10 cellular contexts compared by ENCODE assay signal in the genomic region with DNA sequence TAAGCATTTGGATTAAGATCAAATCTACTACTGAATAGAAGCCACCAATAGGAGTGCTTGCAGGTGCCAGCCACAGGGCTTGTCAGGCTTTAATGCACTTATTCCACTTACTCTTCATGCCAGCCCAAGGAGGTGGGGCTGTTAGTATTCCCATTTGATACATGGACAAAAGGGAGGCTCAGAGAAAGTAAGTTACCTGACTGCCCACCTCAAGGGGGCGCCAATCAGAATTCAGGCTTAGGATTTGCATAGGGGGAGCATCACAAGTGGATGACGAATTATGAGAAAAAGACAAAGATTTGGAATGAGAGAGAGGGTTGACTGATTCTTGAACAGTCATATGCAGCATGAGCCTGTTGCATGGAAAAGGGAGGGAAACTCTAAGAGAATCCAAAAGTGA.
DNase-seq lines count a peak whose midpoint lies in the region; ATAC-seq, FAIRE-seq and TF ChIP-seq lines count a peak whose summit lies in the region.
"Had no signal": no experiment of that assay in that cellular context is flagged by ENCODE, and none has a peak within 500 bp of the region (broad histone marks: within the 10 kb centered on the region; RNA-seq: fewer than 3 reads in every experiment).

No MANE protein-coding gene starts in this region.

- H3K36me3 ChIP-seq in bronchial epithelial cell (ENCODE audit: control insufficient read depth, insufficient read depth, low read length), result no peaks in the 10 kb centered on the region

- ATAC-seq in HG03457 (IDR thresholded peaks at IDR 0.05; ENCODE audit: unreplicated experiment), result no peak
- ATAC-seq: left cardiac atrium had no signal

- no peak for FAIRE-seq in bronchial epithelial cell (lab: Jason Lieb, UNC)
- FAIRE-seq: A204.1 had no signal

- H3K4me3 ChIP-seq in LNCaP clone FGC (ENCODE audit: low read depth, low read length), result no peak overlapping the region
- no peak overlapping the region for H3K4me3 ChIP-seq in bronchial epithelial cell (ENCODE audit: low read depth, low read length)

- DNase-seq in DMS53 (lab: John Stamatoyannopoulos, UW) (peak; percentile 14), DMS53 treated with DMSO at 0.1 percent for 48 hours (lab: John Stamatoyannopoulos, UW; ENCODE audit: unreplicated experiment) (no peak), LNCaP clone FGC (ENCODE audit: low read depth) (no peak), bronchial epithelial cell (ENCODE audit: low read depth) (peak; percentile 6), DMS114 treated with DMSO at 0.1 percent for 48 hours (lab: John Stamatoyannopoulos, UW; ENCODE audit: unreplicated experiment) (no peak), NCI-H1694 treated with DMSO at 0.1 percent for 48 hours (lab: John Stamatoyannopoulos, UW) (no peak)
- peak; percentile 8 to 20 for DNase-seq in stimulated activated CD4-positive, alpha-beta T cell treated with anti-CD3 and anti-CD28 coated beads, Interleukin-15, amount 100 ng/mL, for 48 hours (ENCODE audit: low read depth in 2 of 2)
- DNase-seq: left cardiac atrium had no signal

- TF ChIP-seq CTCF in LNCaP clone FGC (IDR thresholded peaks at IDR 0.05; ENCODE audit: control insufficient read depth, extremely low read depth, insufficient read depth), result peak; percentile 25; the same call in 1 of the 2 replicates
- TF ChIP-seq CTCF in bronchial epithelial cell (IDR thresholded peaks at IDR 0.05; ENCODE audit: insufficient read depth, low read length, severe bottlenecking), result peak; percentile 18

- H3K27me3 ChIP-seq in bronchial epithelial cell (ENCODE audit: control insufficient read depth, insufficient read depth, low read length), result no peaks in the 10 kb centered on the region

Comparison
In these comparisons a context has a peak if more than half of its experiments do, and no peak if none do; other contexts are left out.
1. DNase-seq: peak in DMS53 (single experiment), bronchial epithelial cell (single experiment) and stimulated activated CD4-positive, alpha-beta T cell treated with anti-CD3 and anti-CD28 coated beads, Interleukin-15, amount 100 ng/mL, for 48 hours (2 of 2); none in DMS53 treated with DMSO at 0.1 percent for 48 hours (single experiment), LNCaP clone FGC (single experiment), DMS114 treated with DMSO at 0.1 percent for 48 hours (single experiment) and NCI-H1694 treated with DMSO at 0.1 percent for 48 hours (single experiment).